9 cellular contexts compared by ENCODE assay signal in genomic region chr19:39332738-39333137, GRCh38. TPM values are rescaled to one million over a fixed set of nuclear protein-coding genes. Genes with fewer than 3 reads are reported as not detected.
DNase-seq lines count a peak whose midpoint lies in the region; ATAC-seq and TF ChIP-seq lines count a peak whose summit lies in the region.
"Not testable (repeated sequence)": the region's sequence is repeated elsewhere in the genome, so short reads cannot be mapped to it uniquely, and the experiment has no call there.
"Had no signal": no experiment of that assay in that cellular context is flagged by ENCODE, and none has a peak within 500 bp of the region (broad histone marks: within the 10 kb centered on the region; RNA-seq: fewer than 3 reads in every experiment).

No MANE protein-coding gene starts in this region.

- H3K27ac Mint-ChIP-seq in CD4-positive, CD25-positive, alpha-beta regulatory T cell, result peak overlapping the region; percentile 77 to 88 (median 80)
- H3K27ac Mint-ChIP-seq in T-cell, result peak overlapping the region; percentile 74 to 99
- H3K27ac Mint-ChIP-seq in activated CD4-positive, alpha-beta memory T cell treated with anti-CD3 and anti-CD28 coated beads, Interleukin-2, amount 10 ng/mL, durations not matched to agents 7 days and 5 days, result peak overlapping the region; percentile 63
- H3K27ac Mint-ChIP-seq in activated naive CD4-positive, alpha-beta T cell treated with anti-CD3 and anti-CD28 coated beads, Interleukin-2, amount 10 ng/mL, durations not matched to agents 7 days and 5 days, result peak overlapping the region; percentile 42
- H3K27ac Mint-ChIP-seq in effector memory CD8-positive, alpha-beta T cell, result peak overlapping the region in 1 of 2 donors; percentile 32

- H3K27me3 Mint-ChIP-seq in CD4-positive, CD25-positive, alpha-beta regulatory T cell; T-cell; activated CD4-positive, alpha-beta memory T cell treated with anti-CD3 and anti-CD28 coated beads, Interleukin-2, amount 10 ng/mL, durations not matched to agents 7 days and 5 days; activated naive CD4-positive, alpha-beta T cell treated with anti-CD3 and anti-CD28 coated beads, Interleukin-2, amount 10 ng/mL, durations not matched to agents 7 days and 5 days; effector memory CD8-positive, alpha-beta T cell: not testable (repeated sequence)

- H3K9me3 ChIP-seq in CD4-positive, CD25-positive, alpha-beta regulatory T cell (ENCODE audit: control insufficient read depth in 2 of 2, low read length in 2 of 2); neutrophil: not testable (repeated sequence)

- peaks cover 33% of the 10 kb centered on the region for H3K36me3 ChIP-seq in CD4-positive, CD25-positive, alpha-beta regulatory T cell (ENCODE audit: control insufficient read depth, insufficient read depth, low read length)
- H3K36me3 ChIP-seq in neutrophil, result peaks cover 54% of the 10 kb centered on the region

- H3K36me3 Mint-ChIP-seq in CD4-positive, CD25-positive, alpha-beta regulatory T cell, result peaks cover 28% of the 10 kb centered on the region
- H3K36me3 Mint-ChIP-seq in T-cell, result peaks cover 30% of the 10 kb centered on the region
- peaks cover 53% of the 10 kb centered on the region for H3K36me3 Mint-ChIP-seq in activated CD4-positive, alpha-beta memory T cell treated with anti-CD3 and anti-CD28 coated beads, Interleukin-2, amount 10 ng/mL, durations not matched to agents 7 days and 5 days (ENCODE audit: low read depth)
- H3K36me3 Mint-ChIP-seq in activated naive CD4-positive, alpha-beta T cell treated with anti-CD3 and anti-CD28 coated beads, Interleukin-2, amount 10 ng/mL, durations not matched to agents 7 days and 5 days, result peaks cover 58% of the 10 kb centered on the region
- peaks cover 71% of the 10 kb centered on the region for H3K36me3 Mint-ChIP-seq in effector memory CD8-positive, alpha-beta T cell (ENCODE audit: insufficient read depth)

- peaks cover 6 to 91% (median 46%) of the 10 kb centered on the region in 4 donors for H3K4me1 Mint-ChIP-seq in CD4-positive, CD25-positive, alpha-beta regulatory T cell
- H3K4me1 Mint-ChIP-seq in T-cell, result peaks cover 71 to 81% (median 76%) of the 10 kb centered on the region in 3 donors
- H3K4me1 Mint-ChIP-seq in activated CD4-positive, alpha-beta memory T cell treated with anti-CD3 and anti-CD28 coated beads, Interleukin-2, amount 10 ng/mL, durations not matched to agents 7 days and 5 days, result peaks cover 69% of the 10 kb centered on the region
- H3K4me1 Mint-ChIP-seq in activated naive CD4-positive, alpha-beta T cell treated with anti-CD3 and anti-CD28 coated beads, Interleukin-2, amount 10 ng/mL, durations not matched to agents 7 days and 5 days, result peaks cover 78% of the 10 kb centered on the region
- peaks cover 46 to 54% of the 10 kb centered on the region in 2 donors for H3K4me1 Mint-ChIP-seq in effector memory CD8-positive, alpha-beta T cell (ENCODE audit: low read depth in 2 of 2)

- H3K9me3 Mint-ChIP-seq in CD4-positive, CD25-positive, alpha-beta regulatory T cell; T-cell; activated CD4-positive, alpha-beta memory T cell treated with anti-CD3 and anti-CD28 coated beads, Interleukin-2, amount 10 ng/mL, durations not matched to agents 7 days and 5 days; activated naive CD4-positive, alpha-beta T cell treated with anti-CD3 and anti-CD28 coated beads, Interleukin-2, amount 10 ng/mL, durations not matched to agents 7 days and 5 days; effector memory CD8-positive, alpha-beta T cell: not testable (repeated sequence)

- POLR2A ChIA-PET in T-cell (lab: Charles Lee), result interaction anchor here in 1 of 2 donors (0.5 kb wide), 1 partner anchor 26 kb away, joined by 5 read pairs; no protein-coding TSS in a partner anchor
- POLR2A ChIA-PET in activated CD4-positive, alpha-beta memory T cell treated with anti-CD3 and anti-CD28 coated beads, Interleukin-2, amount 10 ng/mL, durations not matched to agents 7 days and 5 days (lab: Charles Lee), result not testable (repeated sequence)

- H3K27ac ChIP-seq in CD4-positive, CD25-positive, alpha-beta regulatory T cell (ENCODE audit: insufficient read depth, low read length, poor library complexity, severe bottlenecking), result not testable (repeated sequence)
- peak overlapping the region; percentile 100 for H3K27ac ChIP-seq in neutrophil

- H3K4me1 ChIP-seq in CD4-positive, CD25-positive, alpha-beta regulatory T cell (ENCODE audit: control insufficient read depth, insufficient read depth, low read length, poor library complexity, severe bottlenecking), result peaks cover 70% of the 10 kb centered on the region
- H3K4me1 ChIP-seq in neutrophil (ENCODE audit: control insufficient read depth in 1 of 2, insufficient read depth in 1 of 2, low read depth in 1 of 2, low read length in 1 of 2), result peaks cover 79 to 88% of the 10 kb centered on the region in 2 experiments

- CTCF ChIA-PET in T-cell (lab: Charles Lee), result interaction anchor here in 1 of 2 donors (0.7 kb wide), 2 partner anchors 49 to 182 kb away, joined by 3 read pairs; no protein-coding TSS in a partner anchor
- CTCF ChIA-PET in activated CD4-positive, alpha-beta memory T cell treated with anti-CD3 and anti-CD28 coated beads, Interleukin-2, amount 10 ng/mL, durations not matched to agents 7 days and 5 days (lab: Charles Lee), result not testable (repeated sequence)
- CTCF ChIA-PET in activated naive CD4-positive, alpha-beta T cell treated with anti-CD3 and anti-CD28 coated beads, Interleukin-2, amount 10 ng/mL, durations not matched to agents 7 days and 5 days (lab: Charles Lee), result interaction anchor here (0.7 to 1.0 kb wide), 2 partner anchors 13 to 382 kb away, joined by 3 read pairs; no protein-coding TSS in a partner anchor

- H3K4me3 Mint-ChIP-seq in CD4-positive, CD25-positive, alpha-beta regulatory T cell, result peak overlapping the region; percentile 71 to 100 (median 99)
- peak overlapping the region; percentile 63 to 99 (median 97) for H3K4me3 Mint-ChIP-seq in T-cell
- H3K4me3 Mint-ChIP-seq in activated CD4-positive, alpha-beta memory T cell treated with anti-CD3 and anti-CD28 coated beads, Interleukin-2, amount 10 ng/mL, durations not matched to agents 7 days and 5 days, result peak overlapping the region; percentile 32
- peak overlapping the region; percentile 100 for H3K4me3 Mint-ChIP-seq in activated naive CD4-positive, alpha-beta T cell treated with anti-CD3 and anti-CD28 coated beads, Interleukin-2, amount 10 ng/mL, durations not matched to agents 7 days and 5 days
- H3K4me3 Mint-ChIP-seq in effector memory CD8-positive, alpha-beta T cell, result peak overlapping the region; percentile 99

- not testable (repeated sequence) for DNase-seq in CD4-positive, CD25-positive, alpha-beta regulatory T cell; T-cell; activated CD4-positive, alpha-beta memory T cell treated with anti-CD3 and anti-CD28 coated beads, Interleukin-2, amount 10 ng/mL, durations not matched to agents 7 days and 5 days; activated naive CD4-positive, alpha-beta T cell treated with anti-CD3 and anti-CD28 coated beads, Interleukin-2, amount 10 ng/mL, durations not matched to agents 7 days and 5 days; effector memory CD8-positive, alpha-beta T cell

- H3K4me3 ChIP-seq in CD4-positive, CD25-positive, alpha-beta regulatory T cell (ENCODE audit: low read depth, low read length), result not testable (repeated sequence)
- H3K4me3 ChIP-seq in neutrophil (ENCODE audit: low read depth in 1 of 2, low read length in 1 of 2), result peak overlapping the region; percentile 90 to 96

- TF ChIP-seq CTCF in neutrophil (IDR thresholded peaks at IDR 0.05), result not testable (repeated sequence)

- ATAC-seq in CD4-positive, CD25-positive, alpha-beta regulatory T cell (ENCODE audit: low read depth in 2 of 2); T-cell (replicated peaks in 1 of 4); effector memory CD8-positive, alpha-beta T cell (replicated peaks): not testable (repeated sequence)

- H3K27me3 ChIP-seq in CD4-positive, CD25-positive, alpha-beta regulatory T cell (ENCODE audit: control insufficient read depth, insufficient read depth, low read length); neutrophil: not testable (repeated sequence)

RNA-seq across cellular contexts. Expression of gene GMFG, which starts 3.1 kb away (rescaled TPM):
- 512 TPM for total RNA-seq in CD4-positive, CD25-positive, alpha-beta regulatory T cell
- polyA plus RNA-seq in CD4-positive, CD25-positive, alpha-beta regulatory T cell, result 1,000 to 10,000 TPM; 1,343 to 1,906 (median 1,706) TPM
- total RNA-seq in T-cell, result 100 to 1,000 TPM; 337 to 427 (median 397) TPM
- 100 to 1,000 TPM; 705 to 721 TPM for total RNA-seq in activated CD4-positive, alpha-beta memory T cell treated with anti-CD3 and anti-CD28 coated beads, Interleukin-2, amount 10 ng/mL, durations not matched to agents 7 days and 5 days
- total RNA-seq: HT-29, NCI-H460, PC-9 had no signal

RNA-seq across cellular contexts. Expression of gene SAMD4B, which starts 9.5 kb away (rescaled TPM):
- 78.9 TPM for total RNA-seq in CD4-positive, CD25-positive, alpha-beta regulatory T cell
- polyA plus RNA-seq in CD4-positive, CD25-positive, alpha-beta regulatory T cell, result 1 to 10 TPM; 5.7 to 9.9 (median 6.5) TPM
- 10 to 100 TPM; 59.4 to 72.3 (median 62.0) TPM for total RNA-seq in T-cell
- 10 to 100 TPM; 53.9 to 54.8 TPM for total RNA-seq in activated CD4-positive, alpha-beta memory T cell treated with anti-CD3 and anti-CD28 coated beads, Interleukin-2, amount 10 ng/mL, durations not matched to agents 7 days and 5 days

RNA-seq across cellular contexts. Expression of gene LRFN1, which starts 12.1 kb away (rescaled TPM):
- total RNA-seq in CD4-positive, CD25-positive, alpha-beta regulatory T cell, result 4.9 TPM
- 1 to 10 TPM; 2.1 to 4.9 (median 3.1) TPM for polyA plus RNA-seq in CD4-positive, CD25-positive, alpha-beta regulatory T cell
- total RNA-seq in T-cell, result 10 to 100 TPM in 2 of 5 donors, 1 to 10 TPM in 3; 3.5 to 10.9 (median 8.7) TPM
- total RNA-seq in activated CD4-positive, alpha-beta memory T cell treated with anti-CD3 and anti-CD28 coated beads, Interleukin-2, amount 10 ng/mL, durations not matched to agents 7 days and 5 days, result 1 to 10 TPM; 9.2 to 9.3 TPM

RNA-seq across cellular contexts. Expression of gene IFNL1, which starts 36.5 kb away (rescaled TPM):
- not detected for total RNA-seq in CD4-positive, CD25-positive, alpha-beta regulatory T cell
- not detected for polyA plus RNA-seq in CD4-positive, CD25-positive, alpha-beta regulatory T cell
- total RNA-seq in T-cell, result under 1 TPM in 1 of 5 donors, not detected in 4; 0.49 TPM
- under 1 TPM; 0.38 to 0.43 TPM for total RNA-seq in activated CD4-positive, alpha-beta memory T cell treated with anti-CD3 and anti-CD28 coated beads, Interleukin-2, amount 10 ng/mL, durations not matched to agents 7 days and 5 days
- total RNA-seq: HT-29, NCI-H460, PC-9 had no signal

RNA-seq across cellular contexts. Expression of gene PAF1, which starts 58.2 kb away (rescaled TPM):
- total RNA-seq in CD4-positive, CD25-positive, alpha-beta regulatory T cell, result 138 TPM
- polyA plus RNA-seq in CD4-positive, CD25-positive, alpha-beta regulatory T cell, result 10 to 100 TPM; 35.0 to 46.7 (median 39.0) TPM
- 10 to 100 TPM; 43.0 to 96.1 (median 45.9) TPM for total RNA-seq in T-cell
- 10 to 100 TPM; 44.0 to 47.2 TPM for total RNA-seq in activated CD4-positive, alpha-beta memory T cell treated with anti-CD3 and anti-CD28 coated beads, Interleukin-2, amount 10 ng/mL, durations not matched to agents 7 days and 5 days

Comparison
In these comparisons a context has a peak if more than half of its experiments do, and no peak if none do; other contexts are left out.
1. H3K4me3 Mint-ChIP-seq: peak in every context shown above with its lines; median percentile 100 in activated naive CD4-positive, alpha-beta T cell treated with anti-CD3 and anti-CD28 coated beads, Interleukin-2, amount 10 ng/mL, durations not matched to agents 7 days and 5 days; 99 in CD4-positive, CD25-positive, alpha-beta regulatory T cell; 99 in effector memory CD8-positive, alpha-beta T cell; 97 in T-cell; 32 in activated CD4-positive, alpha-beta memory T cell treated with anti-CD3 and anti-CD28 coated beads, Interleukin-2, amount 10 ng/mL, durations not matched to agents 7 days and 5 days.